In genomic region chr2:24620936-24621335, GRCh38 we compare ENCODE assay signal across 17 cellular contexts.
DNase-seq lines count a peak whose midpoint lies in the region; ATAC-seq and TF ChIP-seq lines count a peak whose summit lies in the region.
"Had no signal": no experiment of that assay in that cellular context is flagged by ENCODE, and none has a peak within 500 bp of the region (broad histone marks: within the 10 kb centered on the region; RNA-seq: fewer than 3 reads in every experiment).

No MANE protein-coding gene starts in this region.

- H3K4me3 Mint-ChIP-seq in immature natural killer cell (peak overlapping the region; percentile 23 to 81 (median 43)), T-cell (no peak overlapping the region)

- no peaks in the 10 kb centered on the region for H3K36me3 ChIP-seq in upper lobe of right lung

- no peak overlapping the region for H3K4me3 ChIP-seq in upper lobe of right lung
- H3K4me3 ChIP-seq: BLaER1 treated with 17β-estradiol and CSF1 and Interleukin-3, amounts not matched to agents 10 nM and 100 nM; GM23248 had no signal

- no peak overlapping the region for H3K27ac ChIP-seq in upper lobe of right lung
- H3K27ac ChIP-seq: BLaER1 treated with 17β-estradiol and CSF1 and Interleukin-3, amounts not matched to agents 10 nM and 100 nM; GM23248 had no signal

- H3K4me1 ChIP-seq in upper lobe of right lung = peaks cover 11% of the 10 kb centered on the region
- H3K4me1 ChIP-seq: BLaER1 treated with 17β-estradiol and CSF1 and Interleukin-3, amounts not matched to agents 10 nM and 100 nM had no signal

- intact Hi-C loops in upper lobe of right lung (cut with DNase I) = no loop called here

- H3K27me3 ChIP-seq in upper lobe of right lung = no peaks in the 10 kb centered on the region
- H3K27me3 ChIP-seq: BLaER1 treated with 17β-estradiol and CSF1 and Interleukin-3, amounts not matched to agents 10 nM and 100 nM had no signal

- H3K27ac Mint-ChIP-seq in immature natural killer cell = peak overlapping the region; percentile 11 to 80 (median 50)
- H3K27ac Mint-ChIP-seq in T-cell = no peak overlapping the region

- DNase-seq in NCI-H82 (lab: John Stamatoyannopoulos, UW) (peak; percentile 22), NCI-H82 treated with DMSO at 0.1 percent for 48 hours (lab: John Stamatoyannopoulos, UW; ENCODE audit: unreplicated experiment) (no peak), astrocyte of the hippocampus (ENCODE audit: low read depth, low spot score) (peak; percentile 42), immature natural killer cell (peak in 1 of 3 donors; percentile 5), upper lobe of right lung (no peak), T-cell (no peak)
- no peak for DNase-seq in activated effector memory CD4-positive, alpha-beta T cell treated with anti-CD3 and anti-CD28 coated beads, Interleukin-2, amount 50 U/mL, for 16 hours
- DNase-seq: DMS79 treated with DMSO at 0.1 percent for 48 hours, GM23248, MV-4-11, NCI-H1436, NCI-H2081, NCI-H446, NCI-H748 treated with DMSO at 0.1 percent for 48 hours had no signal

- H3K4me1 Mint-ChIP-seq in immature natural killer cell (peaks cover 62 to 63% of the 10 kb centered on the region in 2 donors), T-cell (peaks cover 47 to 53% (median 50%) of the 10 kb centered on the region in 3 donors)

- H3K9me3 Mint-ChIP-seq in immature natural killer cell (no peaks in the 10 kb centered on the region), T-cell (no peaks in the 10 kb centered on the region)

- no peaks in the 10 kb centered on the region for H3K9me3 ChIP-seq in upper lobe of right lung
- H3K9me3 ChIP-seq: BLaER1 treated with 17β-estradiol and CSF1 and Interleukin-3, amounts not matched to agents 10 nM and 100 nM had no signal

- TF ChIP-seq CTCF in upper lobe of right lung (IDR thresholded peaks at IDR 0.05) = no peak

- peak; percentile 35 for ATAC-seq in upper lobe of right lung
- ATAC-seq in GM21447 (IDR thresholded peaks at IDR 0.05; ENCODE audit: unreplicated experiment) = no peak
- ATAC-seq in T-cell (replicated peaks in 1 of 4) = no peak
- ATAC-seq: HCT116 had no signal

- H3K36me3 Mint-ChIP-seq in immature natural killer cell (no peaks in the 10 kb centered on the region), T-cell (peaks cover 3% of the 10 kb centered on the region)

- POLR2A ChIA-PET in T-cell (lab: Charles Lee) = no interaction called here

- CTCF ChIA-PET in T-cell (lab: Charles Lee) = no interaction called here

- H3K27me3 Mint-ChIP-seq in immature natural killer cell (ENCODE audit: low read depth in 3 of 3) (peaks cover 0 to 5% (median 2%) of the 10 kb centered on the region in 3 donors), T-cell (no peaks in the 10 kb centered on the region)

Comparison
In these comparisons a context has a peak if more than half of its experiments do, and no peak if none do; other contexts are left out.
1. DNase-seq: peak in NCI-H82 (single experiment) and astrocyte of the hippocampus (single experiment); none in NCI-H82 treated with DMSO at 0.1 percent for 48 hours (single experiment), upper lobe of right lung (single experiment), activated effector memory CD4-positive, alpha-beta T cell treated with anti-CD3 and anti-CD28 coated beads, Interleukin-2, amount 50 U/mL, for 16 hours (single experiment) and T-cell (0 of 34).
2. H3K27ac Mint-ChIP-seq: peak in immature natural killer cell (6 of 6); none in T-cell (0 of 2).
3. H3K4me3 Mint-ChIP-seq: peak in immature natural killer cell (5 of 5); none in T-cell (0 of 3).